1 cellular context compared by ENCODE assay signal in the genomic region with DNA sequence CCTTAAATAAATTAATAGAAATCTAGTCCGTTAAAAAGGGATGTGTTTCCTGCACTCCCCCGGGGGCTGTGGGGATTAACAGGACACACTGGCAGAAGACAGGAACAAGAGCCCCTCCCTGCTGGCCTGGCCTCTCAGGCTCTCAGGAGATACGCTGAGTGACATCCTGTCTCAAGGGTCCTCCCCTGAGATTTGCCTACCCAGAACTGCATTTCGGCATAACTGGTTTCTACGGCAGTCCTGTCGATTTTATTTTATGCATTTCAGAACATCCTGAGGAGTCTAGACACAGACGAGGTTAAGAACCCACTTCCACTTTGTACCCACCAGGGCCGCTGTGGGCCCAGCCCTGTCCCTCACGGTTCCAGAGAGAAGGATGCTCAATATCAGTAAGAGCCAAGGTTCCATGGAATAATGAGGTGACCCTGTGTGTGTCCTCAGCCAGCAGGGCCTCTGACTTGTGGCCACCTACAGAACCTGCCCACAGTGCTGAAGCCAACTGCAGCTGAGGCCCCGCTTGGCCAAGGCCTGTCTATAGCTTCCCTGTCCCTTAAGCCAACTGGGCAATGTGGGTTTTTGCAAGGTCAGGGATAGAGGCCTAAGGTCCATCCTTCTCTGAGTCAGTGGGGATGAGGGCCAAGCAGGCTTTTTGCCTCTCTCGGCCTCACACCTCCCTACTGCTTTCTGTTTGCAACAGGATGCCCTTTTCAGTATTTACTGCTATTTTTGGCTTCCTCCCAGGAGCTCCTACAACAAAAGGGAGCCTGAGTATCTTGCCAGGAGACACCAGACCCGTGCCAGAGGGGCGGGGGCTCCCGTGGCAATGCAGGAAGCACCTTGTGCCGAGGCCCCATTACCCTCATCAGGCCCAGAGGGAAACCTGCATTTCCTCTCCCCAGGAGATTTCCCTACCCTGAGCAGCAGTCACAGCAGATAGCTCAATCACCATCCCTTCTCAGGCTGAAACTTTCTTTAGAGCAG.
TF ChIP-seq lines count a peak whose summit lies in the region.

No MANE protein-coding gene starts in this region.

TF ChIP-seq in GM23338, 12 proteins besides CTCF, POLR2A, EP300 and RAD21 (continued from another document):
- TF ChIP-seq, protein P1, sequence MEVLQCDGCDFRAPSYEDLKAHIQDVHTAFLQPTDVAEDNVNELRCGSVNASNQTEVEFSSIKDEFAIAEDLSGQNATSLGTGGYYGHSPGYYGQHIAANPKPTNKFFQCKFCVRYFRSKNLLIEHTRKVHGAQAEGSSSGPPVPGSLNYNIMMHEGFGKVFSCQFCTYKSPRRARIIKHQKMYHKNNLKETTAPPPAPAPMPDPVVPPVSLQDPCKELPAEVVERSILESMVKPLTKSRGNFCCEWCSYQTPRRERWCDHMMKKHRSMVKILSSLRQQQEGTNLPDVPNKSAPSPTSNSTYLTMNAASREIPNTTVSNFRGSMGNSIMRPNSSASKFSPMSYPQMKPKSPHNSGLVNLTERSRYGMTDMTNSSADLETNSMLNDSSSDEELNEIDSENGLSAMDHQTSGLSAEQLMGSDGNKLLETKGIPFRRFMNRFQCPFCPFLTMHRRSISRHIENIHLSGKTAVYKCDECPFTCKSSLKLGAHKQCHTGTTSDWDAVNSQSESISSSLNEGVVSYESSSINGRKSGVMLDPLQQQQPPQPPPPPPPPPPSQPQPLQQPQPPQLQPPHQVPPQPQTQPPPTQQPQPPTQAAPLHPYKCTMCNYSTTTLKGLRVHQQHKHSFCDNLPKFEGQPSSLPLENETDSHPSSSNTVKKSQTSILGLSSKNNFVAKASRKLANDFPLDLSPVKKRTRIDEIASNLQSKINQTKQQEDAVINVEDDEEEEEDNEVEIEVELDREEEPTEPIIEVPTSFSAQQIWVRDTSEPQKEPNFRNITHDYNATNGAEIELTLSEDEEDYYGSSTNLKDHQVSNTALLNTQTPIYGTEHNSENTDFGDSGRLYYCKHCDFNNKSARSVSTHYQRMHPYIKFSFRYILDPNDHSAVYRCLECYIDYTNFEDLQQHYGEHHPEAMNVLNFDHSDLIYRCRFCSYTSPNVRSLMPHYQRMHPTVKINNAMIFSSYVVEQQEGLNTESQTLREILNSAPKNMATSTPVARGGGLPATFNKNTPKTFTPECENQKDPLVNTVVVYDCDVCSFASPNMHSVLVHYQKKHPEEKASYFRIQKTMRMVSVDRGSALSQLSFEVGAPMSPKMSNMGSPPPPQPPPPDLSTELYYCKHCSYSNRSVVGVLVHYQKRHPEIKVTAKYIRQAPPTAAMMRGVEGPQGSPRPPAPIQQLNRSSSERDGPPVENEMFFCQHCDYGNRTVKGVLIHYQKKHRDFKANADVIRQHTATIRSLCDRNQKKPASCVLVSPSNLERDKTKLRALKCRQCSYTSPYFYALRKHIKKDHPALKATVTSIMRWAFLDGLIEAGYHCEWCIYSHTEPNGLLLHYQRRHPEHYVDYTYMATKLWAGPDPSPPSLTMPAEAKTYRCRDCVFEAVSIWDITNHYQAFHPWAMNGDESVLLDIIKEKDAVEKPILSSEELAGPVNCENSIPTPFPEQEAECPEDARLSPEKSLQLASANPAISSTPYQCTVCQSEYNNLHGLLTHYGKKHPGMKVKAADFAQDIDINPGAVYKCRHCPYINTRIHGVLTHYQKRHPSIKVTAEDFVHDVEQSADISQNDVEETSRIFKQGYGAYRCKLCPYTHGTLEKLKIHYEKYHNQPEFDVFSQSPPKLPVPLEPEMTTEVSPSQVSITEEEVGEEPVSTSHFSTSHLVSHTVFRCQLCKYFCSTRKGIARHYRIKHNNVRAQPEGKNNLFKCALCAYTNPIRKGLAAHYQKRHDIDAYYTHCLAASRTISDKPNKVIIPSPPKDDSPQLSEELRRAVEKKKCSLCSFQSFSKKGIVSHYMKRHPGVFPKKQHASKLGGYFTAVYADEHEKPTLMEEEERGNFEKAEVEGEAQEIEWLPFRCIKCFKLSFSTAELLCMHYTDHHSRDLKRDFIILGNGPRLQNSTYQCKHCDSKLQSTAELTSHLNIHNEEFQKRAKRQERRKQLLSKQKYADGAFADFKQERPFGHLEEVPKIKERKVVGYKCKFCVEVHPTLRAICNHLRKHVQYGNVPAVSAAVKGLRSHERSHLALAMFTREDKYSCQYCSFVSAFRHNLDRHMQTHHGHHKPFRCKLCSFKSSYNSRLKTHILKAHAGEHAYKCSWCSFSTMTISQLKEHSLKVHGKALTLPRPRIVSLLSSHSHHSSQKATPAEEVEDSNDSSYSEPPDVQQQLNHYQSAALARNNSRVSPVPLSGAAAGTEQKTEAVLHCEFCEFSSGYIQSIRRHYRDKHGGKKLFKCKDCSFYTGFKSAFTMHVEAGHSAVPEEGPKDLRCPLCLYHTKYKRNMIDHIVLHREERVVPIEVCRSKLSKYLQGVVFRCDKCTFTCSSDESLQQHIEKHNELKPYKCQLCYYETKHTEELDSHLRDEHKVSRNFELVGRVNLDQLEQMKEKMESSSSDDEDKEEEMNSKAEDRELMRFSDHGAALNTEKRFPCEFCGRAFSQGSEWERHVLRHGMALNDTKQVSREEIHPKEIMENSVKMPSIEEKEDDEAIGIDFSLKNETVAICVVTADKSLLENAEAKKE (CRISPR knock-in tag; IDR thresholded peaks at IDR 0.05): no peak
- TF ChIP-seq POLR2AphosphoS5 (IDR thresholded peaks at IDR 0.05; ENCODE audit: low read depth): no peak
- no peak for TF ChIP-seq STAT1 (IDR thresholded peaks at IDR 0.05; ENCODE audit: unreplicated experiment)
- TF ChIP-seq, protein P2, sequence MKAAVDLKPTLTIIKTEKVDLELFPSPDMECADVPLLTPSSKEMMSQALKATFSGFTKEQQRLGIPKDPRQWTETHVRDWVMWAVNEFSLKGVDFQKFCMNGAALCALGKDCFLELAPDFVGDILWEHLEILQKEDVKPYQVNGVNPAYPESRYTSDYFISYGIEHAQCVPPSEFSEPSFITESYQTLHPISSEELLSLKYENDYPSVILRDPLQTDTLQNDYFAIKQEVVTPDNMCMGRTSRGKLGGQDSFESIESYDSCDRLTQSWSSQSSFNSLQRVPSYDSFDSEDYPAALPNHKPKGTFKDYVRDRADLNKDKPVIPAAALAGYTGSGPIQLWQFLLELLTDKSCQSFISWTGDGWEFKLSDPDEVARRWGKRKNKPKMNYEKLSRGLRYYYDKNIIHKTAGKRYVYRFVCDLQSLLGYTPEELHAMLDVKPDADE (IDR thresholded peaks at IDR 0.05): no peak
- TF ChIP-seq JUNB (IDR thresholded peaks at IDR 0.05; ENCODE audit: unreplicated experiment): no peak
- TF ChIP-seq, protein P3, sequence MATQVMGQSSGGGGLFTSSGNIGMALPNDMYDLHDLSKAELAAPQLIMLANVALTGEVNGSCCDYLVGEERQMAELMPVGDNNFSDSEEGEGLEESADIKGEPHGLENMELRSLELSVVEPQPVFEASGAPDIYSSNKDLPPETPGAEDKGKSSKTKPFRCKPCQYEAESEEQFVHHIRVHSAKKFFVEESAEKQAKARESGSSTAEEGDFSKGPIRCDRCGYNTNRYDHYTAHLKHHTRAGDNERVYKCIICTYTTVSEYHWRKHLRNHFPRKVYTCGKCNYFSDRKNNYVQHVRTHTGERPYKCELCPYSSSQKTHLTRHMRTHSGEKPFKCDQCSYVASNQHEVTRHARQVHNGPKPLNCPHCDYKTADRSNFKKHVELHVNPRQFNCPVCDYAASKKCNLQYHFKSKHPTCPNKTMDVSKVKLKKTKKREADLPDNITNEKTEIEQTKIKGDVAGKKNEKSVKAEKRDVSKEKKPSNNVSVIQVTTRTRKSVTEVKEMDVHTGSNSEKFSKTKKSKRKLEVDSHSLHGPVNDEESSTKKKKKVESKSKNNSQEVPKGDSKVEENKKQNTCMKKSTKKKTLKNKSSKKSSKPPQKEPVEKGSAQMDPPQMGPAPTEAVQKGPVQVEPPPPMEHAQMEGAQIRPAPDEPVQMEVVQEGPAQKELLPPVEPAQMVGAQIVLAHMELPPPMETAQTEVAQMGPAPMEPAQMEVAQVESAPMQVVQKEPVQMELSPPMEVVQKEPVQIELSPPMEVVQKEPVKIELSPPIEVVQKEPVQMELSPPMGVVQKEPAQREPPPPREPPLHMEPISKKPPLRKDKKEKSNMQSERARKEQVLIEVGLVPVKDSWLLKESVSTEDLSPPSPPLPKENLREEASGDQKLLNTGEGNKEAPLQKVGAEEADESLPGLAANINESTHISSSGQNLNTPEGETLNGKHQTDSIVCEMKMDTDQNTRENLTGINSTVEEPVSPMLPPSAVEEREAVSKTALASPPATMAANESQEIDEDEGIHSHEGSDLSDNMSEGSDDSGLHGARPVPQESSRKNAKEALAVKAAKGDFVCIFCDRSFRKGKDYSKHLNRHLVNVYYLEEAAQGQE (IDR thresholded peaks at IDR 0.05; ENCODE audit: unreplicated experiment): no peak
- TF ChIP-seq EZH2 (IDR thresholded peaks at IDR 0.05; ENCODE audit: low read depth, unreplicated experiment): no peak
TF ChIP-seq in GM23338: peak in this region for 0.
